ENCODE assay signal across 8 cellular contexts in genomic region chr12:111412007-111412829, GRCh38. TPM values are rescaled to one million over a fixed set of nuclear protein-coding genes. Genes with fewer than 3 reads are reported as not detected.
DNase-seq lines count a peak whose midpoint lies in the region; ATAC-seq and TF ChIP-seq lines count a peak whose summit lies in the region.

No MANE protein-coding gene starts in this region.

- peaks cover 80% of the 10 kb centered on the region for H3K4me1 Mint-ChIP-seq in HFFc6 (ENCODE audit: low read depth)

- H3K9me3 Mint-ChIP-seq in HFFc6 = no peaks in the 10 kb centered on the region

- no peaks in the 10 kb centered on the region for H3K27me3 ChIP-seq in hepatocyte

- peak overlapping the region; percentile 54 for H3K4me3 Mint-ChIP-seq in HFFc6

- H3K4me2 ChIP-seq in hepatocyte = no peak overlapping the region

- H2AFZ ChIP-seq in hepatocyte = no peak overlapping the region

- WGBS in hepatocyte (ENCODE audit: low lambda C conversion rate, missing lambda C conversion rate) = 68% methylated on average over 15 of the region's 15 CpGs

- H3K27ac ChIP-seq in hepatocyte = no peak overlapping the region

- peaks cover 3% of the 10 kb centered on the region for H4K20me1 ChIP-seq in hepatocyte (ENCODE audit: insufficient read depth, poor library complexity, severe bottlenecking)

- intact Hi-C loops in sciatic nerve (cut with DNase I) = no loop called here

- peak; percentile 32 for ATAC-seq in sciatic nerve
- no peak for ATAC-seq in GM18502 (IDR thresholded peaks at IDR 0.05; ENCODE audit: poor library complexity, unreplicated experiment)

- no peak overlapping the region for H3K4me3 ChIP-seq in hepatocyte

- no peaks in the 10 kb centered on the region for H3K9me2 ChIP-seq in hepatocyte (replicated peaks; ENCODE audit: insufficient read depth)

- no peaks in the 10 kb centered on the region for H3K36me3 ChIP-seq in hepatocyte (replicated peaks; ENCODE audit: insufficient read depth, low read depth)

- peaks cover 13% of the 10 kb centered on the region for H3K4me1 ChIP-seq in hepatocyte (ENCODE audit: insufficient read depth)

- in situ Hi-C loops in SK-MEL-5 (cut with HindIII; ENCODE audit: low pct_unique_long_range_greater_than_20kb, low sequenced_read_pairs) = no loop called here

- H3K27me3 Mint-ChIP-seq in HFFc6 (ENCODE audit: insufficient read depth) = no peaks in the 10 kb centered on the region; the same call in 1 of the 2 replicates

- H3K36me3 Mint-ChIP-seq in HFFc6 (ENCODE audit: low read depth) = peaks cover 5% of the 10 kb centered on the region; the same call in 1 of the 2 replicates

- TF ChIP-seq CTCF in HFFc6 (IDR thresholded peaks at IDR 0.05) (no peak), hepatocyte (IDR thresholded peaks at IDR 0.05; ENCODE audit: poor library complexity) (no peak)

- no peaks in the 10 kb centered on the region for H3K9me3 ChIP-seq in hepatocyte (ENCODE audit: low read depth)

- peak overlapping the region; percentile 97 for H3K27ac Mint-ChIP-seq in HFFc6

- DNase-seq in HFFc6 (no peak), SK-MEL-5 (ENCODE audit: low read depth, low spot score) (peak; percentile 88), foreskin melanocyte (peak; percentile 79), sciatic nerve (ENCODE audit: low spot score) (no peak), hepatocyte (ENCODE audit: low spot score) (no peak), NCI-H1436 (lab: John Stamatoyannopoulos, UW) (no peak), amniotic stem cell (lab: John Stamatoyannopoulos, UW) (no peak)

- peaks cover 29% of the 10 kb centered on the region for H3K79me2 ChIP-seq in hepatocyte

RNA-seq across cellular contexts. Expression of gene SH2B3, which starts 6.5 kb away (rescaled TPM):
- total RNA-seq in HFFc6 (2021; fragmentation: NEBNext Ultra II Directional; extraction: Animal tissue kit (Norgen Biotek cat#: 25700)) = 10 to 100 TPM; 54.0 to 80.3 (median 69.8) TPM
- 55.2 and 57.1 TPM in 2 replicates for total RNA-seq in SK-MEL-5 (2014; rRNA removed; shearing (Covaris generic))
- 98.7 and 159 TPM in 2 replicates for polyA plus RNA-seq in SK-MEL-5 (2015; cell fraction: cytosol; rRNA removed)
- polyA plus RNA-seq in SK-MEL-5 (2015; cell fraction: nucleus; rRNA removed) = 49.0 and 63.7 TPM in 2 replicates
- 27.5 TPM for total RNA-seq in sciatic nerve
- 5.5 and 9.0 TPM in 2 replicates for total RNA-seq in hepatocyte
- 4.7 and 5.3 TPM in 2 replicates for polyA plus RNA-seq in hepatocyte

RNA-seq across cellular contexts. Expression of gene PHETA1, which starts 43.3 kb away (rescaled TPM):
- 10 to 100 TPM; 11.5 to 15.0 (median 14.0) TPM for total RNA-seq in HFFc6 (2021; fragmentation: NEBNext Ultra II Directional; extraction: Animal tissue kit (Norgen Biotek cat#: 25700))
- 3.7 and 5.0 TPM in 2 replicates for total RNA-seq in SK-MEL-5 (2014; rRNA removed; shearing (Covaris generic))
- polyA plus RNA-seq in SK-MEL-5 (2015; cell fraction: cytosol; rRNA removed) = 11.7 and 15.4 TPM in 2 replicates
- 6.6 and 9.7 TPM in 2 replicates for polyA plus RNA-seq in SK-MEL-5 (2015; cell fraction: nucleus; rRNA removed)
- 12.0 TPM for total RNA-seq in sciatic nerve
- total RNA-seq in hepatocyte = 18.1 and 30.9 TPM in 2 replicates
- 14.2 and 24.6 TPM in 2 replicates for polyA plus RNA-seq in hepatocyte

Comparison
In these comparisons a context has a peak if more than half of its experiments do, and no peak if none do; other contexts are left out.
1. DNase-seq: peak in SK-MEL-5 (single experiment) and foreskin melanocyte (single experiment); none in HFFc6 (single experiment), sciatic nerve (single experiment), hepatocyte (single experiment), NCI-H1436 (single experiment) and amniotic stem cell (single experiment).